ENCODE assay signal across 5 cellular contexts in the genomic region with DNA sequence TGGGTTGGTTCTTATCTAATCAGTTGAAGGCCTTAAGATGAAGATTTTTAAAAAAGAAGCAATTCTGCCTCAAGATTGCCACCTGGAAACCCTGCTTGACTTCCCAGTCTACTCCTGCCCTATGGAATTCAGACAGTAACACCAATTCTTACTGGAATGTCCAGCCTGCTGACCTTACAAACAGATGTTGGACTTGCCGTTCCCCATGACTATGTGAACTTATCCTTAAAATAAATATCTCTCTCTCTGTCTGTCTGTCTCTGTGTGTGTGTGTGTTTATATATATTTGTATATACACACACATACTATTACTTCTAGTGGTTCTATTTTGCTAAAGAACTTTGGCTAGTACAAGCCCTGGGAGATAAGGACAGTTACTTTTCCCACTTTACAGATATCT.
"Had no signal": no experiment of that assay in that cellular context is flagged by ENCODE, and none has a peak within 500 bp of the region (broad histone marks: within the 10 kb centered on the region; RNA-seq: fewer than 3 reads in every experiment).

No MANE protein-coding gene starts in this region.

- H2AFZ ChIP-seq: GM23338 had no signal

- H3K4me1 Mint-ChIP-seq: GM23338, IgD-negative memory B cell had no signal

- H3K4me3 Mint-ChIP-seq: GM23338, H9, IgD-negative memory B cell had no signal

- H3K27me3 Mint-ChIP-seq: IgD-negative memory B cell had no signal

- H3K4me2 ChIP-seq: GM23338 had no signal

- H3K27ac Mint-ChIP-seq: GM23338, H9, IgD-negative memory B cell had no signal

- H3K9me3 Mint-ChIP-seq: GM23338, H9, IgD-negative memory B cell had no signal

- ATAC-seq: GM23338 had no signal

- H3K36me3 Mint-ChIP-seq: IgD-negative memory B cell had no signal

- H3K4me3 ChIP-seq: GM23338 had no signal

- DNase-seq: H9, HCEC 1CT, KBM-7 had no signal
